22 cellular contexts compared by ENCODE assay signal in the genomic region with DNA sequence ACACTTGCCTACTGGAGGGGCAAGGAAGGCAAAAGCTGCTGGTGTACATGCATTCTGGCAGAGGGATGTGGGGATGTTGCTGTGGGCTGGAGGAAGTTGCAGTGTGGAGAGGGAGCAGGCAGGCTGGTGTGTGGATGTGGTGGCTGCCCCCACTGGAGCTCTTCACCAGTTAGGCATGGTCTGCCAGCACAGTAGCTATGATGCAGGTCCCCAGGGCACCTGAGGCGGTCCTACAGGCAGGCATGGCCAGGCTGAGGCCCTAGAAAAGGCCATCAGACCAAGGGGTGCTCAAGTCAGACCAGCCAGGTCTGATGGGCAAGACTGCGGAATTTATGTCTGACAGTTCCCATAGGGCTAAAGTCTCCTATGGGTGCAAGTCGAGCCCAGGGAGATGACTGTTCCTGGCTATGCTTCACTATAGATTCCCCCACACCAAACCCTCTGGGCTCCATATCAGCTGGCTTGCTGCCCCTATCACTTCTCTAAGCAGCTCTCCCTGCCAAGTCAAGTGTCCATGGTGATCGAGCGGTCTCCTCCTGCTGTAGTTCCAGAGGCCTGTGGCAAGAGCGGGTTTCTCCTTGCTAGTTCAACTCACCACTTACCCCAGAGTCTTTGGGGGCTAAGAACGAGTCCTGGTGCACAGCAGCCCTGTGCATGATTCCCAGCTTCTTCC.
"Had no signal": no experiment of that assay in that cellular context is flagged by ENCODE, and none has a peak within 500 bp of the region (broad histone marks: within the 10 kb centered on the region; RNA-seq: fewer than 3 reads in every experiment).

No MANE protein-coding gene starts in this region.

- H3K36me3 ChIP-seq: Peyer's patch had no signal

- H3K36me3 Mint-ChIP-seq: activated naive CD4-positive, alpha-beta T cell treated with anti-CD3 and anti-CD28 coated beads, Interleukin-2, amount 50 U/mL, for 24 hours had no signal

- H3K27ac ChIP-seq: KMS-11, Peyer's patch, RWPE1 had no signal

- H3K27ac Mint-ChIP-seq: activated CD8-positive, alpha-beta T cell treated with anti-CD3 and anti-CD28 coated beads, Interleukin-2, amount 10 ng/mL, durations not matched to agents 7 days and 5 days; activated naive CD4-positive, alpha-beta T cell treated with anti-CD3 and anti-CD28 coated beads, Interleukin-2, amount 50 U/mL, for 24 hours; activated T-helper 1 cell treated with anti-CD3 and anti-CD28 coated beads, Interleukin-12 subunit alpha, Interleukin-12 subunit beta, Interleukin-2, Interleukin-4 antibody, amounts not matched to agents 30 ng/mL and 10 ng/mL and 1 ng/mL, durations not matched to agents 14 hours and 24 hours and 36 hours; T-helper 1 cell treated with Interleukin-12 subunit alpha and Interleukin-12 subunit beta and Interleukin-4 antibody, amounts not matched to agents 30 μg/mL and 1 μg/mL, for 36 hours had no signal

- H3K4me1 ChIP-seq: Peyer's patch had no signal

- DNase-seq: activated CD4-positive, alpha-beta T cell treated with anti-CD3 and anti-CD28 coated beads for 48 hours; activated CD4-positive, alpha-beta T cell treated with anti-CD3 and anti-CD28 coated beads, Interleukin-2, amount 50 U/mL, for 4 hours; activated CD8-positive, alpha-beta memory T cell treated with anti-CD3 and anti-CD28 coated beads, Interleukin-2, amount 50 U/mL, for 48 hours; activated CD8-positive, alpha-beta T cell treated with anti-CD3 and anti-CD28 coated beads, Interleukin-2, amount 10 ng/mL, durations not matched to agents 7 days and 5 days; activated effector memory CD4-positive, alpha-beta T cell treated with Interleukin-2 at 50 U/mL for 16 hours; activated naive CD4-positive, alpha-beta T cell; activated T-cell treated with anti-CD3 and anti-CD28 coated beads, Interleukin-2, amount 50 U/mL, for 1 hour; aorta; NCI-H1092; NCI-H1930; NCI-H510A; NCI-H526 treated with DMSO at 0.1 percent for 48 hours; NCI-H82; Peyer's patch; SHP77 treated with DMSO at 0.1 percent for 48 hours had no signal

- H3K27me3 Mint-ChIP-seq: activated naive CD4-positive, alpha-beta T cell treated with anti-CD3 and anti-CD28 coated beads, Interleukin-2, amount 50 U/mL, for 24 hours; central memory CD8-positive, alpha-beta T cell had no signal

- H3K4me1 Mint-ChIP-seq: activated naive CD4-positive, alpha-beta T cell treated with anti-CD3 and anti-CD28 coated beads, Interleukin-2, amount 50 U/mL, for 24 hours; central memory CD8-positive, alpha-beta T cell had no signal

- H3K27me3 ChIP-seq: Peyer's patch had no signal

- H3K4me3 Mint-ChIP-seq: activated CD8-positive, alpha-beta T cell treated with anti-CD3 and anti-CD28 coated beads, Interleukin-2, amount 10 ng/mL, durations not matched to agents 7 days and 5 days; activated naive CD4-positive, alpha-beta T cell treated with anti-CD3 and anti-CD28 coated beads, Interleukin-2, amount 50 U/mL, for 24 hours; activated T-helper 1 cell treated with anti-CD3 and anti-CD28 coated beads, Interleukin-12 subunit alpha, Interleukin-12 subunit beta, Interleukin-2, Interleukin-4 antibody, amounts not matched to agents 30 ng/mL and 10 ng/mL and 1 ng/mL, durations not matched to agents 14 hours and 24 hours and 36 hours; central memory CD8-positive, alpha-beta T cell; T-helper 1 cell treated with Interleukin-12 subunit alpha and Interleukin-12 subunit beta and Interleukin-4 antibody, amounts not matched to agents 30 μg/mL and 1 μg/mL, for 36 hours had no signal

- ATAC-seq: activated CD4-positive, CD25-positive, alpha-beta regulatory T cell treated with anti-CD3 and anti-CD28 coated beads, Interleukin-2, amount 50 U/mL, for 24 hours; activated CD8-positive, alpha-beta T cell treated with anti-CD3 and anti-CD28 coated beads, Interleukin-2, amount 10 ng/mL, durations not matched to agents 7 days and 5 days had no signal

- H3K9me3 ChIP-seq: Peyer's patch had no signal

- H3K4me3 ChIP-seq: Peyer's patch had no signal
